In genomic region chr7:1550846-1551155, GRCh38 we compare ENCODE assay signal across 1 cellular context.
TF ChIP-seq lines count a peak whose summit lies in the region.

No MANE protein-coding gene starts in this region.

TF ChIP-seq in HepG2, 621 proteins besides CTCF, POLR2A, EP300 and RAD21:
- TF ChIP-seq ZNF232 (CRISPR knock-in tag; IDR thresholded peaks at IDR 0.05; ENCODE audit: borderline replicate concordance) = no peak
- TF ChIP-seq AGO2 (optimal IDR thresholded peaks at IDR 0.05; ENCODE audit: low read depth, low read length) = peak; percentile 19
